23 cellular contexts compared by ENCODE assay signal in the genomic region with DNA sequence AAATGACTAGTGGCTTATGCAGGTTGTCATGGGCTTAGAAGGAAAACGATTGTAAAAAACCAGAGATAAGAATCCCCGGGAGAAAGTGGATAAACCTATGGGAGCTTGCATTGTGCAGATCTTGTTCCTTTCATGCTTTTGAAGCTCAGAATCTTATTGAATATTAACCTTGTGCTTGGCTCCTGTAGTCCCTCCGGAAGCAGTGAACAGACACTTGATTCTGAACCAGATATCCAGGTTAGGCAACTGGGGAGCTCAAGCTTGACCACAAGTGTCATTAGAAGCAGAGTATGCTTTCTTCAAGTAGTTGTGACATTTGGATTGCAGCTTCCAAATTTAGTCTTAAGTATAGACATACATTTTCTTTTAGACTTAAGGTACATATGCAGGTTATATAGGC.
DNase-seq lines count a peak whose midpoint lies in the region; ATAC-seq, FAIRE-seq and TF ChIP-seq lines count a peak whose summit lies in the region.
"Had no signal": no experiment of that assay in that cellular context is flagged by ENCODE, and none has a peak within 500 bp of the region (broad histone marks: within the 10 kb centered on the region; RNA-seq: fewer than 3 reads in every experiment).

No MANE protein-coding gene starts in this region.

- peak; percentile 88 for ATAC-seq in left lung

- no peaks in the 10 kb centered on the region for H3K4me1 ChIP-seq in left lung
- H3K4me1 ChIP-seq: BE2C had no signal

- FAIRE-seq in H54 (lab: Jason Lieb, UNC) = no peak
- FAIRE-seq: A204.1, HTR-8/SVneo had no signal

- intact Hi-C loops in left lung (cut with DNase I) = no loop called here

- H3K9me3 ChIP-seq in left lung = no peaks in the 10 kb centered on the region
- H3K9me3 ChIP-seq: BE2C had no signal

- TF ChIP-seq CTCF in VCaP (conservative IDR thresholded peaks at IDR 0.05) (no peak), left lung (IDR thresholded peaks at IDR 0.05) (no peak)

- no peak for TF ChIP-seq POLR2A in H54 (IDR thresholded peaks at IDR 0.05; ENCODE audit: low read depth, low read length)

- peak overlapping the region; percentile 57 for H3K27ac ChIP-seq in VCaP
- H3K27ac ChIP-seq in left lung = peak overlapping the region in 1 of 2 donors; percentile 9
- H3K27ac ChIP-seq: GM23248 had no signal

- DNase-seq in DMS79 treated with DMSO at 0.1 percent for 48 hours (lab: John Stamatoyannopoulos, UW) (peak; percentile 75), left lung (no peak), renal cortical epithelial cell (ENCODE audit: low read depth) (peak; percentile 27), HK-2 (ENCODE audit: unreplicated experiment) (no peak), 8988T (no peak), H54 (ENCODE audit: insufficient read length, low spot score) (no peak), middle frontal gyrus (ENCODE audit: extremely low spot score, low spot score) (no peak)
- DNase-seq: ACHN; BE2C; C1 segment of cervical spinal cord; CD4-positive, CD25-positive, alpha-beta regulatory T cell; CD8-positive, alpha-beta memory T cell; COR-L47; DMS 273 treated with DMSO at 0.1 percent for 48 hours; DMS53; GDM1; GM23248; HCEC 1CT; IMR-90; KBM-7 had no signal

- no peaks in the 10 kb centered on the region for H3K36me3 ChIP-seq in left lung
- H3K36me3 ChIP-seq: BE2C had no signal

- no peaks in the 10 kb centered on the region for H3K27me3 ChIP-seq in left lung

- no peak overlapping the region for H3K4me3 ChIP-seq in left lung
- H3K4me3 ChIP-seq: GM23248 had no signal

Comparison
In these comparisons a context has a peak if more than half of its experiments do, and no peak if none do; other contexts are left out.
1. DNase-seq: peak in DMS79 treated with DMSO at 0.1 percent for 48 hours (single experiment) and renal cortical epithelial cell (single experiment); none in left lung (0 of 2), HK-2 (single experiment), 8988T (single experiment), H54 (single experiment) and middle frontal gyrus (single experiment).